Comparison of ENCODE assay signal across 1 cellular context in the genomic region with DNA sequence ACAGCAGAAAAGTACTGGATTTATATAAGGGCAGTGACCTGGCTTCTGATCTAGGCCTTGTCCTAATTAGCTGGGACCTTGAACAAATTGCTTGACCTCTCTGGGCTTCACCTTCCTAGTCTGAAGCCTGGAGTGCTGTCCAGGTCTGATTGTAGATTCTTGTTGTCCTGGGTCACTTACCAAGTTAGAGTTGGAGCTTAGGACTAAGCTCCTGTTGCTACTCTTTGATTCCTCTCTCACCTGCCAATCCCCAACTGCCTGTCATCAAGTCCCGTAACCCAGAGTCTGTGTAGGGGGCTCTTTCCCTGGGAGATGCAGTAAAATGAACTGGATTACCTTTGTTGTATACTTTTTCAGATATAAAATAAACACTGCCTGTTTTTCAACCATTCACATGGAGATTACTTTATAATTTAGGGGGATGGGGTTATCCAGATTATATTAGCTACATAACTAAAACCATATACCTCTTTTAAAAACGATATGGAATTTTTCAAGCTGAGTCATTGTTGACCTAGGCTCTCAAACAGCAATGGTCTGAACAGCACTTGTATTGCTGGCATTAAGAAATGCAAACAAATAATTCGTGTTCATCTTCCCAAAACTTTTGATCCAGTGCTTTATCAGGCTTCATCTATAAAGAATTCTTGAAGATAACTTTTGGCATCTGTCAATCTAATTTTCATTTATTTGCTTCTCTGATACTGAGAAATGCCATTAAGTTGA.
TF ChIP-seq lines count a peak whose summit lies in the region.

No MANE protein-coding gene starts in this region.

TF ChIP-seq in A549, 52 proteins besides CTCF, POLR2A, EP300 and RAD21 (continued from another document):
- peak; percentile 34; the same call in 1 of the 2 replicates for TF ChIP-seq PBX3 (IDR thresholded peaks at IDR 0.05)
- TF ChIP-seq BHLHE40 (IDR thresholded peaks at IDR 0.05; ENCODE audit: low read depth, low read length), result no peak
- peak; percentile 91 for TF ChIP-seq MAFK (IDR thresholded peaks at IDR 0.05; ENCODE audit: partially characterized antibody)
- no peak for TF ChIP-seq MAZ (IDR thresholded peaks at IDR 0.05; ENCODE audit: borderline replicate concordance, low read depth, low read length)
- no peak for TF ChIP-seq HOXB5 (CRISPR knock-in tag; IDR thresholded peaks at IDR 0.05)
- TF ChIP-seq KDM1A (IDR thresholded peaks at IDR 0.05; ENCODE audit: low read depth), result no peak
- no peak for TF ChIP-seq ZC3H11A (IDR thresholded peaks at IDR 0.05)
- peak; percentile 43 for TF ChIP-seq MAX (IDR thresholded peaks at IDR 0.05)
- TF ChIP-seq NR3C1 (IDR thresholded peaks at IDR 0.05), result no peak
- TF ChIP-seq EHMT2 (IDR thresholded peaks at IDR 0.05; ENCODE audit: low read depth), result no peak
- peak; percentile 96 for TF ChIP-seq GATA3 (IDR thresholded peaks at IDR 0.05; ENCODE audit: borderline replicate concordance)
- no peak for TF ChIP-seq RCOR1 (IDR thresholded peaks at IDR 0.05; ENCODE audit: low read depth, low read length)
- TF ChIP-seq CEBPB (IDR thresholded peaks at IDR 0.05), result peak in 1 of 2 experiments; percentile 87; a peak in 2 of 4 replicates
- no peak for TF ChIP-seq FOXS1 (CRISPR knock-in tag; IDR thresholded peaks at IDR 0.05)
- TF ChIP-seq, protein P1, sequence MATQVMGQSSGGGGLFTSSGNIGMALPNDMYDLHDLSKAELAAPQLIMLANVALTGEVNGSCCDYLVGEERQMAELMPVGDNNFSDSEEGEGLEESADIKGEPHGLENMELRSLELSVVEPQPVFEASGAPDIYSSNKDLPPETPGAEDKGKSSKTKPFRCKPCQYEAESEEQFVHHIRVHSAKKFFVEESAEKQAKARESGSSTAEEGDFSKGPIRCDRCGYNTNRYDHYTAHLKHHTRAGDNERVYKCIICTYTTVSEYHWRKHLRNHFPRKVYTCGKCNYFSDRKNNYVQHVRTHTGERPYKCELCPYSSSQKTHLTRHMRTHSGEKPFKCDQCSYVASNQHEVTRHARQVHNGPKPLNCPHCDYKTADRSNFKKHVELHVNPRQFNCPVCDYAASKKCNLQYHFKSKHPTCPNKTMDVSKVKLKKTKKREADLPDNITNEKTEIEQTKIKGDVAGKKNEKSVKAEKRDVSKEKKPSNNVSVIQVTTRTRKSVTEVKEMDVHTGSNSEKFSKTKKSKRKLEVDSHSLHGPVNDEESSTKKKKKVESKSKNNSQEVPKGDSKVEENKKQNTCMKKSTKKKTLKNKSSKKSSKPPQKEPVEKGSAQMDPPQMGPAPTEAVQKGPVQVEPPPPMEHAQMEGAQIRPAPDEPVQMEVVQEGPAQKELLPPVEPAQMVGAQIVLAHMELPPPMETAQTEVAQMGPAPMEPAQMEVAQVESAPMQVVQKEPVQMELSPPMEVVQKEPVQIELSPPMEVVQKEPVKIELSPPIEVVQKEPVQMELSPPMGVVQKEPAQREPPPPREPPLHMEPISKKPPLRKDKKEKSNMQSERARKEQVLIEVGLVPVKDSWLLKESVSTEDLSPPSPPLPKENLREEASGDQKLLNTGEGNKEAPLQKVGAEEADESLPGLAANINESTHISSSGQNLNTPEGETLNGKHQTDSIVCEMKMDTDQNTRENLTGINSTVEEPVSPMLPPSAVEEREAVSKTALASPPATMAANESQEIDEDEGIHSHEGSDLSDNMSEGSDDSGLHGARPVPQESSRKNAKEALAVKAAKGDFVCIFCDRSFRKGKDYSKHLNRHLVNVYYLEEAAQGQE (IDR thresholded peaks at IDR 0.05), result no peak
- no peak for TF ChIP-seq PHF8 (IDR thresholded peaks at IDR 0.05; ENCODE audit: borderline replicate concordance, low read depth)
- TF ChIP-seq TFCP2L1 (CRISPR knock-in tag; IDR thresholded peaks at IDR 0.05), result no peak
- no peak for TF ChIP-seq MYC (IDR thresholded peaks at IDR 0.05; ENCODE audit: borderline replicate concordance, low read length)
- TF ChIP-seq JUNB (IDR thresholded peaks at IDR 0.05), result peak; percentile 74
- TF ChIP-seq HEYL (CRISPR knock-in tag; IDR thresholded peaks at IDR 0.05), result no peak
- TF ChIP-seq FOSB (CRISPR knock-in tag; IDR thresholded peaks at IDR 0.05), result no peak
- no peak for TF ChIP-seq HOXA7 (CRISPR knock-in tag; IDR thresholded peaks at IDR 0.05)
- no peak for TF ChIP-seq CBX2 (IDR thresholded peaks at IDR 0.05; ENCODE audit: borderline replicate concordance, low read depth)
TF ChIP-seq in A549: peak in this region for 9.
